21 cellular contexts compared by ENCODE assay signal in the genomic region with DNA sequence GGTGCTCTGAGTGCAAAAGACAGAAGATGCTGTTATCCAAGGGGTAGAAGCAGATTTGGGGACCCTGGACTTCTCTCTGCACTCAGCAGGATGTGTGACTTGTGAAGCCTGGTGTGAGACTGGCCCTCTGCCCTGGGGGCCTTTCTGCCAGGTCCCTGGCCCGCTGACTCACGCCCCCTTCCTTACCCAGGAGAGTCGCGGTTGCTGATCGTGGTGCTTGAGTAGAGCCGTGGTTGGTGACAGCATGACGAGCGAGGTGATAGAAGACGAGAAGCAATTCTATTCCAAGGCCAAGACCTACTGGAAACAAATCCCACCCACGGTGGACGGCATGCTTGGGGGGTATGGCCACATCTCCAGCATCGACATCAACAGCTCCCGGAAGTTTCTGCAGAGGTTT. TPM values are rescaled to one million over a fixed set of nuclear protein-coding genes. Genes with fewer than 3 reads are reported as not detected.
DNase-seq lines count a peak whose midpoint lies in the region; ATAC-seq and TF ChIP-seq lines count a peak whose summit lies in the region.
"Had no signal": no experiment of that assay in that cellular context is flagged by ENCODE, and none has a peak within 500 bp of the region (broad histone marks: within the 10 kb centered on the region; RNA-seq: fewer than 3 reads in every experiment).

No MANE protein-coding gene starts in this region.

- peaks cover 53% of the 10 kb centered on the region for H3K4me1 Mint-ChIP-seq in activated T-cell treated with anti-CD3 and anti-CD28 coated beads, Interleukin-2, amount 50 U/mL, for 24 hours (ENCODE audit: low read depth)

- ATAC-seq in psoas muscle: peak; percentile 57 to 74 (median 65)
- no peak for ATAC-seq in GM19035 (IDR thresholded peaks at IDR 0.05; ENCODE audit: unreplicated experiment)
- no peak for ATAC-seq in HG02852 (IDR thresholded peaks at IDR 0.05; ENCODE audit: unreplicated experiment)
- ATAC-seq: A549; naive thymus-derived CD8-positive, alpha-beta T cell had no signal

- peaks cover 7% of the 10 kb centered on the region; the same call in 1 of the 2 replicates for H4K20me1 ChIP-seq in GM23248 (ENCODE audit: insufficient read depth)

- intact Hi-C loops in psoas muscle (cut with DNase I): no loop called here

- peak overlapping the region; percentile 29; the same call in 1 of the 2 replicates for H3K27ac ChIP-seq in GM23248
- H3K27ac ChIP-seq in psoas muscle: no peak overlapping the region
- H3K27ac ChIP-seq: A549 had no signal

- no peak overlapping the region for H3K4me2 ChIP-seq in GM23248 (ENCODE audit: unreplicated experiment)
- H3K4me2 ChIP-seq: A549 had no signal

- H2AFZ ChIP-seq in GM23248: no peak overlapping the region

- H3K9me2 ChIP-seq in GM23248 (ENCODE audit: insufficient read depth): no peaks in the 10 kb centered on the region

- 28 to 34% methylated on average over 13 of the region's 13 CpGs for WGBS in GM23248 (ENCODE audit: low coverage in 1 of 2, low lambda C conversion rate in 2 of 2, missing lambda C conversion rate in 2 of 2), 2 experiments
- WGBS in psoas muscle, 3 donors: 49 to 75% (median 54%) methylated on average over 13 of the region's 13 CpGs

- H3K4me3 ChIP-seq in GM23248 (no peak overlapping the region), psoas muscle (no peak overlapping the region)
- H3K4me3 ChIP-seq: A549, smooth muscle cell had no signal

- H3K9ac ChIP-seq in GM23248: peak overlapping the region; percentile 23; the same call in 1 of the 2 replicates

- H3K4me1 ChIP-seq in GM23248 (ENCODE audit: insufficient read depth) (peaks cover 46% of the 10 kb centered on the region), psoas muscle (peaks cover 48% of the 10 kb centered on the region)

- no peak for TF ChIP-seq CTCF in psoas muscle (IDR thresholded peaks at IDR 0.05)

- peaks cover 97% of the 10 kb centered on the region for H3K36me3 Mint-ChIP-seq in activated T-cell treated with anti-CD3 and anti-CD28 coated beads, Interleukin-2, amount 50 U/mL, for 24 hours (ENCODE audit: low read depth)

- no peaks in the 10 kb centered on the region for H3K27me3 ChIP-seq in GM23248 (replicated peaks; ENCODE audit: insufficient read depth)
- no peaks in the 10 kb centered on the region for H3K27me3 ChIP-seq in psoas muscle (ENCODE audit: insufficient read depth in 3 of 3, low read length in 2 of 3)

- peaks cover 13% of the 10 kb centered on the region for H3F3A ChIP-seq in GM23248 (ENCODE audit: insufficient read depth)

- H3K36me3 ChIP-seq in GM23248 (ENCODE audit: low read depth) (peaks cover 29% of the 10 kb centered on the region), psoas muscle (ENCODE audit: insufficient read depth in 1 of 2, low read depth in 1 of 2) (peaks cover 8 to 49% of the 10 kb centered on the region in 2 donors)

- no peaks in the 10 kb centered on the region for H3K27me3 Mint-ChIP-seq in activated T-cell treated with anti-CD3 and anti-CD28 coated beads, Interleukin-2, amount 50 U/mL, for 24 hours
- H3K27me3 Mint-ChIP-seq: CD8-positive, alpha-beta memory T cell; naive thymus-derived CD8-positive, alpha-beta T cell had no signal

- H3K79me2 ChIP-seq in GM23248 (ENCODE audit: insufficient read depth): peaks cover 100% of the 10 kb centered on the region

- no peak for DNase-seq in activated T-cell treated with anti-CD3 and anti-CD28 coated beads, Interleukin-2, amount 50 U/mL, for 24 hours
- DNase-seq in activated T-cell treated with anti-CD3 and anti-CD28 coated beads for 4 hours: no peak
- peak; percentile 74 for DNase-seq in GM23248
- DNase-seq in astrocyte of the hippocampus (ENCODE audit: low read depth, low spot score): peak; percentile 43
- DNase-seq in psoas muscle: no peak
- DNase-seq in G401 (ENCODE audit: low spot score): no peak
- DNase-seq: CD8-positive, alpha-beta memory T cell; cerebellar nuclear complex; hippocampal formation; MV-4-11; naive thymus-derived CD8-positive, alpha-beta T cell; NCI-H1930; stimulated activated CD8-positive, alpha-beta memory T cell treated with anti-CD3 and anti-CD28 coated beads, Interleukin-4, amount 100 ng/mL, for 48 hours had no signal

- H3K27ac Mint-ChIP-seq in activated T-cell treated with anti-CD3 and anti-CD28 coated beads, Interleukin-2, amount 50 U/mL, for 24 hours: peak overlapping the region; percentile 75
- H3K27ac Mint-ChIP-seq: activated T-helper 2 cell treated with anti-CD3 and anti-CD28 coated beads, Interferon-gamma antibody, Interleukin-2, Interleukin-4, amounts not matched to agents 10 μg/mL and 5 μg/mL and 100 μg/mL, durations not matched to agents 14 hours and 24 hours and 36 hours had no signal

- no peak overlapping the region for H3K4me3 Mint-ChIP-seq in activated T-cell treated with anti-CD3 and anti-CD28 coated beads, Interleukin-2, amount 50 U/mL, for 24 hours

- H3K9me3 Mint-ChIP-seq in activated T-cell treated with anti-CD3 and anti-CD28 coated beads, Interleukin-2, amount 50 U/mL, for 24 hours: no peaks in the 10 kb centered on the region
- H3K9me3 Mint-ChIP-seq: activated T-helper 2 cell treated with anti-CD3 and anti-CD28 coated beads, Interferon-gamma antibody, Interleukin-2, Interleukin-4, amounts not matched to agents 10 μg/mL and 5 μg/mL and 100 μg/mL, durations not matched to agents 14 hours and 24 hours and 36 hours; naive thymus-derived CD8-positive, alpha-beta T cell had no signal

- H3K9me3 ChIP-seq in GM23248 (ENCODE audit: low read depth) (no peaks in the 10 kb centered on the region), psoas muscle (no peaks in the 10 kb centered on the region)
- H3K9me3 ChIP-seq: A549 had no signal

- in situ Hi-C loops in GM23248 (cut with MboI): no loop called here
- in situ Hi-C loops in G401 (cut with HindIII; ENCODE audit: low sequenced_read_pairs): loop anchor here (5.0 kb wide), 1 partner anchor 145 kb away; no protein-coding TSS in a partner anchor

RNA-seq across cellular contexts. Expression of gene NTMT1, which starts 6.5 kb away (rescaled TPM):
- total RNA-seq in GM23248 (2014; rRNA removed; shearing (Covaris generic)): 32.6 and 44.5 TPM in 2 replicates
- polyA plus RNA-seq in GM23248 (2016; fragmentation: Nextera tagmentation; extraction: Ambion mirVana) (115 TPM in 2 replicates), psoas muscle (100 to 1,000 TPM in 2 of 3 donors, 10 to 100 TPM in 1; 92.9 to 178 (median 112) TPM)
- 10 to 100 TPM; 67.5 to 98.2 (median 72.0) TPM for total RNA-seq in psoas muscle
- total RNA-seq in G401 (2014; rRNA removed; shearing (Covaris generic)): 107 and 123 TPM in 2 replicates

RNA-seq across cellular contexts. Expression of gene ASB6, which starts 9.5 kb away (rescaled TPM):
- total RNA-seq in GM23248 (2014; rRNA removed; shearing (Covaris generic)): 22.9 and 24.9 TPM in 2 replicates
- polyA plus RNA-seq in GM23248 (2016; fragmentation: Nextera tagmentation; extraction: Ambion mirVana) (24.1 and 24.4 TPM in 2 replicates), psoas muscle (10 to 100 TPM in 2 of 3 donors, 1 to 10 TPM in 1; 8.0 to 20.2 (median 14.9) TPM)
- 10 to 100 TPM in 1 of 4 donors, 1 to 10 TPM in 3; 6.3 to 11.9 (median 8.6) TPM for total RNA-seq in psoas muscle
- 37.2 and 49.7 TPM in 2 replicates for total RNA-seq in G401 (2014; rRNA removed; shearing (Covaris generic))

RNA-seq across cellular contexts. Expression of gene C9orf50, which starts 11.6 kb away (rescaled TPM):
- 0.32 TPM in 1 of 2 replicates, not detected in the other for total RNA-seq in GM23248 (2014; rRNA removed; shearing (Covaris generic))
- polyA plus RNA-seq in GM23248 (2016; fragmentation: Nextera tagmentation; extraction: Ambion mirVana) (0.23 and 0.56 TPM in 2 replicates), psoas muscle (not detected)
- not detected for total RNA-seq in psoas muscle
- total RNA-seq in G401 (2014; rRNA removed; shearing (Covaris generic)): not detected in 2 replicates
- total RNA-seq: activated T-helper 2 cell treated with anti-CD3 and anti-CD28 coated beads, Interferon-gamma antibody, Interleukin-2, Interleukin-4, amounts not matched to agents 10 μg/mL and 5 μg/mL and 100 μg/mL, durations not matched to agents 14 hours and 24 hours and 36 hours; CD8-positive, alpha-beta memory T cell; H4; naive thymus-derived CD8-positive, alpha-beta T cell; posterior vena cava; smooth muscle cell had no signal
- polyA plus RNA-seq: CD8-positive, alpha-beta memory T cell; keratinocyte; naive thymus-derived CD8-positive, alpha-beta T cell had no signal

RNA-seq across cellular contexts. Expression of gene PRRX2, which starts 33.0 kb away (rescaled TPM):
- 145 and 169 TPM in 2 replicates for total RNA-seq in GM23248 (2014; rRNA removed; shearing (Covaris generic))
- 137 and 141 TPM in 2 replicates for polyA plus RNA-seq in GM23248 (2016; fragmentation: Nextera tagmentation; extraction: Ambion mirVana)
- total RNA-seq in psoas muscle: 1 to 10 TPM in 1 of 4 donors, under 1 TPM in 3; 0.27 to 1.1 (median 0.50) TPM
- under 1 TPM; 0.03 to 0.52 (median 0.34) TPM for polyA plus RNA-seq in psoas muscle
- total RNA-seq in G401 (2014; rRNA removed; shearing (Covaris generic)): not detected in 2 replicates
- total RNA-seq: naive thymus-derived CD8-positive, alpha-beta T cell had no signal
- polyA plus RNA-seq: CD8-positive, alpha-beta memory T cell; keratinocyte; naive thymus-derived CD8-positive, alpha-beta T cell had no signal

Comparison
In these comparisons a context has a peak if more than half of its experiments do, and no peak if none do; other contexts are left out.
1. DNase-seq: peak in GM23248 (single experiment) and astrocyte of the hippocampus (single experiment); none in activated T-cell treated with anti-CD3 and anti-CD28 coated beads, Interleukin-2, amount 50 U/mL, for 24 hours (single experiment), activated T-cell treated with anti-CD3 and anti-CD28 coated beads for 4 hours (single experiment), psoas muscle (0 of 2) and G401 (single experiment).
2. ATAC-seq: peak in psoas muscle (4 of 4); none in GM19035 (single experiment) and HG02852 (single experiment).